15 cellular contexts compared by ENCODE assay signal in the genomic region with DNA sequence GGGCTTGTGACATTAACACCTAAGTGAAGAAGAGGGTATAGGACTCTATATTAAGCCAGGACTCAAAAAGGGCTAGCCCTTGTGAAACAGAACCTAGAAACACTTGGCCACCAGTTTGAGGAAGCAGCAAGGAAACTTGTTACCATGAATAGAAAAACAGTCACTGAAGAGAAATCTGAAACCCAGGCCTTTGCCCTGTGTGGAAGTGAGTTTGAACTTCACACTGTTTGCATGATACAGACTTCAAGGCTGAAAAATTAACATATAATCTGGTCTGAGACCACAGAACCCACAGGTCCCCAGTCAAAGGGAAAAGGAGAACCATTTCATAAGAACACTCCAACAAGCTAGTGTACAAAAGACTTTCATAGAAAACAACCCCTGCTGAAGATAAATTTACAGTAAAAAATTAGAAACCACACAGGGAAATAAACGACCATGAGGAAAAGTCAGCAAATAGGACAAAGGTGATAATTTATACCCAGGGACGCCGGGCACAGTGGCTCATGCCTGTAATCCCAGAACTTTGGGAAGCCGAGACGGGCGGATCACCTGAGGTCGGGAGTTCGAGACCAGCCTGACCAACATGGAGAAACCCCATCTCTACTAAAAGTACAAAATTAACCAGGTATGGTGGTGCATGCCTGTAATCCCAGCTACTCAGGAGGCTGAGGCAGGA.
DNase-seq lines count a peak whose midpoint lies in the region; ATAC-seq, FAIRE-seq and TF ChIP-seq lines count a peak whose summit lies in the region.
"Had no signal": no experiment of that assay in that cellular context is flagged by ENCODE, and none has a peak within 500 bp of the region (broad histone marks: within the 10 kb centered on the region; RNA-seq: fewer than 3 reads in every experiment).

No MANE protein-coding gene starts in this region.

- TF ChIP-seq CTCF in HL-60 (IDR thresholded peaks at IDR 0.05; ENCODE audit: insufficient read depth, low read length): no peak
- TF ChIP-seq CTCF in K562 (IDR thresholded peaks at IDR 0.05 in 2 of 3, conservative IDR thresholded peaks at IDR 0.05 in 1 of 3; ENCODE audit: insufficient read depth in 2 of 3, low read depth in 1 of 3, low read length in 3 of 3): no peak

- no peaks in the 10 kb centered on the region for H3K36me3 ChIP-seq in K562 (ENCODE audit: control insufficient read depth, insufficient read depth, low read length)
- H3K36me3 ChIP-seq: SJCRH30, upper lobe of left lung had no signal

- H2AFZ ChIP-seq in K562 (ENCODE audit: low read depth, low read length): no peak overlapping the region

- intact Hi-C loops in K562 (cut with micrococcal nuclease): no loop called here

- in situ Hi-C loops in K562 (cut with MboI): no loop called here

- no peak for TF ChIP-seq RAD21 in K562 (CRISPR knock-in tag; conservative IDR thresholded peaks at IDR 0.05 in 1 of 2, IDR thresholded peaks at IDR 0.05 in 1 of 2)

- peaks cover 14% of the 10 kb centered on the region for H3K27me3 Mint-ChIP-seq in activated T-cell treated with anti-CD3 and anti-CD28 coated beads, Interleukin-2, amount 50 U/mL, for 24 hours

- H3K36me3 Mint-ChIP-seq in activated T-cell treated with anti-CD3 and anti-CD28 coated beads, Interleukin-2, amount 50 U/mL, for 24 hours (ENCODE audit: low read depth): no peaks in the 10 kb centered on the region

- H3K27me3 ChIP-seq in HL-60 (ENCODE audit: insufficient read depth, poor library complexity, severe bottlenecking) (no peaks in the 10 kb centered on the region), K562 (ENCODE audit: control insufficient read depth in 2 of 2, insufficient read depth in 2 of 2, low read length in 2 of 2) (peaks cover 5 to 10% of the 10 kb centered on the region in 2 experiments; a peak in 4 of 5 replicates)
- H3K27me3 ChIP-seq: SJCRH30, upper lobe of left lung had no signal

- H3K4me3 Mint-ChIP-seq in activated T-cell treated with anti-CD3 and anti-CD28 coated beads, Interleukin-2, amount 50 U/mL, for 24 hours: no peak overlapping the region
- H3K4me3 Mint-ChIP-seq: activated CD4-positive, alpha-beta T cell treated with anti-CD3 and anti-CD28 coated beads, Interleukin-2, amount 10 ng/mL, durations not matched to agents 24 days and 14 days had no signal

- no peaks in the 10 kb centered on the region for H4K20me1 ChIP-seq in K562 (replicated peaks; ENCODE audit: control insufficient read depth, insufficient read depth, low read length)

- no peaks in the 10 kb centered on the region for H3K79me2 ChIP-seq in K562 (ENCODE audit: control insufficient read depth, insufficient read depth, low read length)

- H3K27ac ChIP-seq in HL-60 (replicated peaks): no peak overlapping the region
- no peak overlapping the region for H3K27ac ChIP-seq in K562 (ENCODE audit: extremely low read depth, low read depth, low read length)
- H3K27ac ChIP-seq: KMS-11, SJCRH30, upper lobe of left lung had no signal

- H3K4me1 ChIP-seq in K562 (replicated peaks in 1 of 2; ENCODE audit: control insufficient read depth in 2 of 2, insufficient read depth in 2 of 2, low read length in 2 of 2): no peaks in the 10 kb centered on the region
- H3K4me1 ChIP-seq: SJCRH30, upper lobe of left lung had no signal

- no peaks in the 10 kb centered on the region for H3K9me3 ChIP-seq in K562 (replicated peaks; ENCODE audit: control insufficient read depth, insufficient read depth, low read depth, low read length)
- H3K9me3 ChIP-seq: SJCRH30 had no signal

- no peaks in the 10 kb centered on the region for H3K4me1 Mint-ChIP-seq in activated T-cell treated with anti-CD3 and anti-CD28 coated beads, Interleukin-2, amount 50 U/mL, for 24 hours (ENCODE audit: low read depth)
- H3K4me1 Mint-ChIP-seq: activated CD4-positive, alpha-beta T cell treated with anti-CD3 and anti-CD28 coated beads, Interleukin-2, amount 10 ng/mL, durations not matched to agents 24 days and 14 days had no signal

- TF ChIP-seq POLR2A in K562 (conservative IDR thresholded peaks at IDR 0.05): no peak

- FAIRE-seq in K562 (lab: Jason Lieb, UNC): no peak

- peak; percentile 7 to 28 for DNase-seq in HL-60 (ENCODE audit: low read depth in 1 of 2, low spot score in 1 of 2)
- no peak for DNase-seq in K562 (ENCODE audit: extremely low read depth in 1 of 4, low spot score in 3 of 4)
- no peak for DNase-seq in NCI-H524 treated with DMSO at 0.1 percent for 48 hours (lab: John Stamatoyannopoulos, UW)
- no peak for DNase-seq in NCI-H1436 treated with DMSO at 0.1 percent for 48 hours (lab: John Stamatoyannopoulos, UW)
- no peak for DNase-seq in NCI-H2171 treated with DMSO at 0.1 percent for 48 hours (lab: John Stamatoyannopoulos, UW)
- DNase-seq in activated T-cell treated with anti-CD3 and anti-CD28 coated beads, Interleukin-2, amount 50 U/mL, for 24 hours: no peak
- DNase-seq: activated CD4-positive, alpha-beta T cell treated with anti-CD3 and anti-CD28 coated beads, Interleukin-2, amount 10 ng/mL, durations not matched to agents 24 days and 14 days; activated naive CD4-positive, alpha-beta T cell; C1 segment of cervical spinal cord; NCI-H2171; SJCRH30; upper lobe of left lung had no signal

- H3K9me3 Mint-ChIP-seq in activated T-cell treated with anti-CD3 and anti-CD28 coated beads, Interleukin-2, amount 50 U/mL, for 24 hours: no peaks in the 10 kb centered on the region
- H3K9me3 Mint-ChIP-seq: activated CD4-positive, alpha-beta T cell treated with anti-CD3 and anti-CD28 coated beads, Interleukin-2, amount 10 ng/mL, durations not matched to agents 24 days and 14 days had no signal

- no peaks in the 10 kb centered on the region for H3K9me1 ChIP-seq in K562 (ENCODE audit: control insufficient read depth, insufficient read depth, low read length)

- CTCF ChIA-PET in K562 (lab: Yijun Ruan, JAX; ENCODE audit: low intra/inter-chr PET ratio): no interaction called here

- H3K4me3 ChIP-seq in HL-60 (replicated peaks; ENCODE audit: insufficient read depth, low read length) (no peak overlapping the region), K562 (no peak overlapping the region)
- H3K4me3 ChIP-seq: SJCRH30, upper lobe of left lung had no signal

- no peak overlapping the region for H3K27ac Mint-ChIP-seq in activated T-cell treated with anti-CD3 and anti-CD28 coated beads, Interleukin-2, amount 50 U/mL, for 24 hours
- H3K27ac Mint-ChIP-seq: activated CD4-positive, alpha-beta T cell treated with anti-CD3 and anti-CD28 coated beads, Interleukin-2, amount 10 ng/mL, durations not matched to agents 24 days and 14 days had no signal

- POLR2A ChIA-PET in K562 (lab: Yijun Ruan, JAX): no interaction called here

- H3K9ac ChIP-seq in K562 (ENCODE audit: insufficient read depth in 1 of 2, low read depth in 2 of 2, low read length in 2 of 2): no peak overlapping the region
- H3K9ac ChIP-seq: KMS-11 had no signal

- TF ChIP-seq EP300 in K562 (IDR thresholded peaks at IDR 0.05; ENCODE audit: low read length): no peak

- 14% methylated on average over 8 of the region's 8 CpGs for WGBS in K562 (ENCODE audit: insufficient coverage, low coverage, missing lambda C conversion rate)

- BruUV-seq in K562 (replicated peaks; lab: Mats Ljungman, UMichigan): no TSS peak

- peak; percentile 94 for ATAC-seq in GM18870 (IDR thresholded peaks at IDR 0.05; ENCODE audit: unreplicated experiment)
- peak; percentile 57 for ATAC-seq in HG02642 (IDR thresholded peaks at IDR 0.05; ENCODE audit: poor library complexity, unreplicated experiment)
- no peak for ATAC-seq in K562

- H3K4me2 ChIP-seq in K562 (ENCODE audit: insufficient read depth, low read length): no peak overlapping the region
- H3K4me2 ChIP-seq: KMS-11 had no signal

TF ChIP-seq in K562, 482 proteins besides CTCF, POLR2A, EP300 and RAD21:
- TF ChIP-seq ZNF41 (CRISPR knock-in tag; conservative IDR thresholded peaks at IDR 0.05): peak; percentile 97
- no peak for TF ChIP-seq HINFP (tag; conservative IDR thresholded peaks at IDR 0.05; ENCODE audit: low read depth)
- TF ChIP-seq DMBX1 (CRISPR knock-in tag; IDR thresholded peaks at IDR 0.05; ENCODE audit: borderline replicate concordance): no peak
- TF ChIP-seq SP2 (IDR thresholded peaks at IDR 0.05; ENCODE audit: extremely low read depth, low read depth, low read length, poor library complexity, severe bottlenecking): no peak
- TF ChIP-seq ATF7 (IDR thresholded peaks at IDR 0.05): no peak

Comparison
In these comparisons a context has a peak if more than half of its experiments do, and no peak if none do; other contexts are left out.
1. DNase-seq: peak in HL-60 (2 of 2); none in K562 (0 of 4), NCI-H524 treated with DMSO at 0.1 percent for 48 hours (single experiment), NCI-H1436 treated with DMSO at 0.1 percent for 48 hours (single experiment), NCI-H2171 treated with DMSO at 0.1 percent for 48 hours (single experiment) and activated T-cell treated with anti-CD3 and anti-CD28 coated beads, Interleukin-2, amount 50 U/mL, for 24 hours (single experiment).